In the genomic region with DNA sequence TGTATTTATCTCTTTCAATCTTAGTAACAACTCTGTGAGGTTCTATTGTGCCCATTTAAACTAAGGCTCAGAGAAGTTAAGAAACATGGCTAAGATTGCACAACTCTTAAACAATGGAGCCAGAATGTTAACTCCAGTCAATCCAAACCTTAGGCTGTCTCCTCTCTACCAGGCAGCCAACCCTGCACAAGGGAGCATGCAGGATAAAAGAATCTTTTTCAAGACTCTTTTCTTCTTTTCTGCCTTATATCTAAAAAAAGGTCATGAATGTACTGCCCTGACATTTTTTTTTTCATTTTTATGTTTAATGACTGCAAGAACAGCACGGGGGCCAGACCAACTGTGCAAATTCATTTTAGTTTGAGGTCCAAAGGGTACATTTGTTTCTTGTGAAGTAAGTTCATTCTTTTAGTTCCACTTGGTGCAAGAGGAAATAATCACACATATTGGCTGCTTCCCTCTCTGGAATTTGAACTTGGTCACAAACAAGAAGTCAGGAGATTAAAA, we compare ENCODE assay signal across 13 cellular contexts.
A peak's percentile ranks its signal among the peaks of the same experiment; 100 is the strongest.
DNase-seq lines count a peak whose midpoint lies in the region; ATAC-seq, FAIRE-seq and TF ChIP-seq lines count a peak whose summit lies in the region.
"Had no signal": no experiment of that assay in that cellular context is flagged by ENCODE, and none has a peak within 500 bp of the region (broad histone marks: within the 10 kb centered on the region; RNA-seq: fewer than 3 reads in every experiment).

No MANE protein-coding gene starts in this region.

- peaks cover 7% of the 10 kb centered on the region for H3K4me1 Mint-ChIP-seq in Calu3 (ENCODE audit: low read depth, unreplicated experiment)

- DNase-seq in HuH-7 (ENCODE audit: low spot score), result peak; percentile 22
- DNase-seq in coronary artery (ENCODE audit: low spot score), result no peak
- no peak for DNase-seq in kidney
- DNase-seq in Calu3, result no peak
- DNase-seq: foreskin keratinocyte; NCI-H1417 treated with DMSO at 0.1 percent for 48 hours; stimulated activated CD4-positive, alpha-beta T cell treated with anti-CD3 and anti-CD28 coated beads, Interleukin-12 subunit alpha, Interleukin-12 subunit beta, amount 100 ng/mL, for 4 hours had no signal

- H3K4me3 Mint-ChIP-seq in Calu3 (ENCODE audit: low read depth, unreplicated experiment), result no peak overlapping the region
- H3K4me3 Mint-ChIP-seq: CD14-positive monocyte; T-helper 1 cell treated with Interleukin-12 subunit alpha and Interleukin-12 subunit beta and Interleukin-4 antibody, amounts not matched to agents 30 μg/mL and 1 μg/mL, for 36 hours had no signal

- ATAC-seq in HG03196 (IDR thresholded peaks at IDR 0.05; ENCODE audit: unreplicated experiment) (no peak), HG03571 (IDR thresholded peaks at IDR 0.05; ENCODE audit: unreplicated experiment) (no peak), GM18511 (IDR thresholded peaks at IDR 0.05; ENCODE audit: unreplicated experiment) (no peak)
- ATAC-seq: foreskin keratinocyte had no signal

- no peaks in the 10 kb centered on the region for H3K9me3 Mint-ChIP-seq in Calu3 (ENCODE audit: low read depth, unreplicated experiment)

- H3K4me3 ChIP-seq in coronary artery, result peak overlapping the region; percentile 47
- peak overlapping the region in 1 of 2 donors; percentile 9 for H3K4me3 ChIP-seq in kidney (ENCODE audit: low read length in 2 of 2)
- no peak overlapping the region for H3K4me3 ChIP-seq in skeletal muscle tissue (ENCODE audit: low read length in 3 of 3)

- H3K9me3 ChIP-seq in kidney (ENCODE audit: control insufficient read depth in 1 of 2, low read length in 2 of 2) (no peaks in the 10 kb centered on the region), skeletal muscle tissue (ENCODE audit: control insufficient read depth in 3 of 3, low read length in 3 of 3) (no peaks in the 10 kb centered on the region)

- no peak for FAIRE-seq in kidney (lab: Jason Lieb, UNC)

- TF ChIP-seq CTCF in coronary artery (IDR thresholded peaks at IDR 0.05) (no peak), kidney (IDR thresholded peaks at IDR 0.05; ENCODE audit: borderline replicate concordance, extremely low read depth, insufficient read depth) (no peak), Calu3 (IDR thresholded peaks at IDR 0.05; ENCODE audit: unreplicated experiment) (no peak)

- H3K27ac ChIP-seq in coronary artery (peak overlapping the region; percentile 78 to 89), kidney (ENCODE audit: low read depth in 2 of 2, low read length in 2 of 2) (peak overlapping the region; percentile 63 to 82), skeletal muscle tissue (ENCODE audit: low read depth, low read length) (peak overlapping the region; percentile 45)
- H3K27ac ChIP-seq: foreskin keratinocyte had no signal

- no peaks in the 10 kb centered on the region for H3K27me3 ChIP-seq in skeletal muscle tissue (ENCODE audit: control insufficient read depth in 3 of 3, insufficient read depth in 3 of 3, low read length in 3 of 3)
- H3K27me3 ChIP-seq: foreskin keratinocyte had no signal

- H3K9ac ChIP-seq in kidney (ENCODE audit: low read length in 2 of 2) (no peak overlapping the region), skeletal muscle tissue (ENCODE audit: low read depth in 1 of 3, low read length in 3 of 3) (no peak overlapping the region)

- H3K36me3 ChIP-seq in kidney (ENCODE audit: control insufficient read depth in 1 of 2, insufficient read depth in 2 of 2, low read length in 2 of 2) (no peaks in the 10 kb centered on the region), skeletal muscle tissue (ENCODE audit: control insufficient read depth in 3 of 3, insufficient read depth in 3 of 3, low read length in 3 of 3) (peaks cover 0 to under 1% (median 0%) of the 10 kb centered on the region in 3 donors)

- no peaks in the 10 kb centered on the region for H3K27me3 Mint-ChIP-seq in Calu3 (ENCODE audit: unreplicated experiment)

- peaks cover 11% of the 10 kb centered on the region for H3K36me3 Mint-ChIP-seq in Calu3 (ENCODE audit: insufficient read depth, unreplicated experiment)

- intact Hi-C loops in kidney (cut with DNase I) (loop anchor here (10.0 kb wide), 1 partner anchor 112 kb away; no protein-coding TSS in a partner anchor), Calu3 (cut with micrococcal nuclease; ENCODE audit: unreplicated experiment) (no loop called here)

- no TSS peak for BruUV-seq in Calu3 (replicated peaks; lab: Mats Ljungman, UMichigan)

- CTCF ChIA-PET in Calu3 (lab: Charles Lee), result no interaction called here

- peaks cover 24 to 28% of the 10 kb centered on the region in 2 donors for H3K4me1 ChIP-seq in kidney (ENCODE audit: control insufficient read depth in 1 of 2, insufficient read depth in 1 of 2, low read depth in 1 of 2, low read length in 2 of 2)
- peaks cover 15 to 20% (median 17%) of the 10 kb centered on the region in 3 donors for H3K4me1 ChIP-seq in skeletal muscle tissue (ENCODE audit: control insufficient read depth in 3 of 3, insufficient read depth in 3 of 3, low read length in 3 of 3)
- H3K4me1 ChIP-seq: foreskin keratinocyte had no signal

- no peak overlapping the region for H3K27ac Mint-ChIP-seq in Calu3 (ENCODE audit: unreplicated experiment)
- H3K27ac Mint-ChIP-seq: CD14-positive monocyte had no signal
